ENCODE assay signal across 25 cellular contexts in genomic region chr5:122781465-122781864, GRCh38.
"Had no signal": no experiment of that assay in that cellular context is flagged by ENCODE, and none has a peak within 500 bp of the region (broad histone marks: within the 10 kb centered on the region; RNA-seq: fewer than 3 reads in every experiment).

No MANE protein-coding gene starts in this region.

- H3K4me3 ChIP-seq: esophagus squamous epithelium, gastrocnemius medialis, lung, prostate gland, skin epidermis, spleen, testis, tibial artery had no signal

- H3K27ac Mint-ChIP-seq: effector memory CD8-positive, alpha-beta T cell; nephron progenitor cell; type B pancreatic cell had no signal

- H3K4me3 Mint-ChIP-seq: effector memory CD8-positive, alpha-beta T cell; nephron progenitor cell; type B pancreatic cell had no signal

- FAIRE-seq: endometrium, keratinocyte had no signal

- ATAC-seq: effector memory CD8-positive, alpha-beta T cell; gastrocnemius medialis; left lobe of liver; naive thymus-derived CD8-positive, alpha-beta T cell; right cardiac atrium; stimulated activated memory B cell treated with anti-CD40 and anti-IgM and Interleukin-4, amounts not matched to agents 10 μg/mL and 1 μg/mL and 100 μg/mL, for 72 hours; stimulated activated naive CD8-positive, alpha-beta T cell treated with anti-CD3 and anti-CD28 coated beads, Interleukin-15, Interleukin-2, amounts not matched to agents 100 U/mL and 50 U/mL, for 24 hours had no signal

- H3K36me3 ChIP-seq: esophagus squamous epithelium, gastrocnemius medialis, prostate gland, tibial artery had no signal

- H3K27ac ChIP-seq: esophagus squamous epithelium, gastrocnemius medialis, prostate gland, skin epidermis, testis, tibial artery had no signal

- DNase-seq: cortex of kidney; effector memory CD8-positive, alpha-beta T cell; esophagus squamous epithelium; gastrocnemius medialis; head of caudate nucleus; mesendoderm; midbrain; naive thymus-derived CD8-positive, alpha-beta T cell; nephron progenitor cell; nucleus accumbens; right cardiac atrium; spleen; stimulated activated CD4-positive, alpha-beta T cell treated with anti-CD3 and anti-CD28 coated beads, Interleukin-4, amount 100 ng/mL, for 4 hours; stimulated activated naive CD8-positive, alpha-beta T cell treated with anti-CD3 and anti-CD28 coated beads, Interleukin-15, Interleukin-2, amounts not matched to agents 100 U/mL and 50 U/mL, for 24 hours; substantia nigra; testis; tibial artery had no signal

- H3K27me3 ChIP-seq: esophagus squamous epithelium, gastrocnemius medialis, spleen, testis, tibial artery had no signal

- H3K4me1 ChIP-seq: prostate gland had no signal

- H3K9me3 ChIP-seq: gastrocnemius medialis, prostate gland, testis had no signal

- H3K27me3 Mint-ChIP-seq: effector memory CD8-positive, alpha-beta T cell; naive thymus-derived CD8-positive, alpha-beta T cell; stimulated activated memory B cell treated with anti-CD40 and anti-IgM and Interleukin-4, amounts not matched to agents 10 μg/mL and 1 μg/mL and 100 μg/mL, for 72 hours; type B pancreatic cell had no signal
